In genomic region chr2:174392706-174393105, GRCh38 we compare ENCODE assay signal across 1 cellular context.
TF ChIP-seq lines count a peak whose summit lies in the region.

No MANE protein-coding gene starts in this region.

TF ChIP-seq in GM12878, 131 proteins besides CTCF, POLR2A, EP300 and RAD21:
- TF ChIP-seq RUNX3 (IDR thresholded peaks at IDR 0.05; ENCODE audit: low read length) (peak; percentile 87), POU2F2 (IDR thresholded peaks at IDR 0.05; ENCODE audit: borderline replicate concordance, low read depth, low read length) (peak; percentile 55; the same call in 1 of the 3 replicates), TAF1 (IDR thresholded peaks at IDR 0.05; ENCODE audit: borderline replicate concordance, low read depth, low read length) (no peak), ETV6 (conservative IDR thresholded peaks at IDR 0.05 in 1 of 2, IDR thresholded peaks at IDR 0.05 in 1 of 2; ENCODE audit: borderline replicate concordance in 1 of 2, low read depth in 1 of 2) (no peak), BCL11A (IDR thresholded peaks at IDR 0.05; ENCODE audit: low read depth, low read length) (0 out of 2 replicates have a peak, but pooled peaks have one; percentile 35), HDGF (IDR thresholded peaks at IDR 0.05) (no peak), GATAD2B (conservative IDR thresholded peaks at IDR 0.05; ENCODE audit: low read depth) (no peak), JUNB (IDR thresholded peaks at IDR 0.05) (peak; percentile 93), NR2C1 (IDR thresholded peaks at IDR 0.05) (no peak), ATF2 (IDR thresholded peaks at IDR 0.05; ENCODE audit: low read length) (0 out of 2 replicates have a peak, but pooled peaks have one; percentile 27), HDAC6 (IDR thresholded peaks at IDR 0.05; ENCODE audit: unreplicated experiment) (no peak), EGR1 (IDR thresholded peaks at IDR 0.05; ENCODE audit: borderline replicate concordance in 1 of 2, low read depth in 2 of 2, low read length in 2 of 2) (no peak), RB1 (IDR thresholded peaks at IDR 0.05; ENCODE audit: borderline replicate concordance) (no peak), EED (IDR thresholded peaks at IDR 0.05; ENCODE audit: low read depth) (no peak), ZNF207 (IDR thresholded peaks at IDR 0.05; ENCODE audit: borderline replicate concordance) (no peak), CHD1 (IDR thresholded peaks at IDR 0.05; ENCODE audit: low read depth, low read length) (no peak), TCF7 (IDR thresholded peaks at IDR 0.05; ENCODE audit: borderline replicate concordance) (peak; percentile 99), NR2C2 (IDR thresholded peaks at IDR 0.05; ENCODE audit: borderline replicate concordance, control insufficient read depth, insufficient read length, low read depth) (no peak), E2F4 (IDR thresholded peaks at IDR 0.05; ENCODE audit: low read depth, low read length) (no peak), E2F8 (IDR thresholded peaks at IDR 0.05; ENCODE audit: low read depth, partially characterized antibody) (no peak), IRF4 (IDR thresholded peaks at IDR 0.05; ENCODE audit: low read depth, low read length) (peak; percentile 98), ZNF217 (IDR thresholded peaks at IDR 0.05) (no peak), CREM (IDR thresholded peaks at IDR 0.05; ENCODE audit: low read depth) (peak; percentile 24; the same call in 1 of the 2 replicates), JUND (IDR thresholded peaks at IDR 0.05; ENCODE audit: low read depth, low read length) (0 out of 2 replicates have a peak, but pooled peaks have one; percentile 33)
